10 cellular contexts compared by ENCODE assay signal in the genomic region with DNA sequence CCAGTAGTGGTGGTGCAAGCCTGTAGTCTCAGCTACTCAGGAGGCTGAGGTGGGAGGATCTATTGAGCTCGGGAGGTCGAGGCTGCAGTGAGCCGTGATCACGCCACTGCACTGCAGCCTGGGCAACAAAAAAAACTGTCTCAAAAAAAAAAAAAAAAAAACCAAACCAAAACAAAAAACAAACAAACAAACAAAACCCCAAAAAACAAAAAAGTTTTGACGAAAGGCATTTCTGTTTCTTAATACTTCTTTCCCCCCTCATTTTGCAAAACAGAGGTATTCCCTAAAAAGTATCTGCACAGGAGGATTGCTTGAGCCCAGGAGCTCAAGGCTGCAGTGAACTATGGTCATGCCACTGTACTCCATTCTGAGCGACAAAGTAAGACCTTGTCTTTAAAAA. TPM values are rescaled to one million over a fixed set of nuclear protein-coding genes. Genes with fewer than 3 reads are reported as not detected.
DNase-seq lines count a peak whose midpoint lies in the region; ATAC-seq and TF ChIP-seq lines count a peak whose summit lies in the region.
"Had no signal": no experiment of that assay in that cellular context is flagged by ENCODE, and none has a peak within 500 bp of the region (broad histone marks: within the 10 kb centered on the region; RNA-seq: fewer than 3 reads in every experiment).

No MANE protein-coding gene starts in this region.

- intact Hi-C loops in CD4-positive, alpha-beta memory T cell (cut with micrococcal nuclease), result no loop called here
- intact Hi-C loops in uterus (cut with DNase I; ENCODE audit: low total_unique reads), result no loop called here
- intact Hi-C loops in head of caudate nucleus (cut with DNase I), result no loop called here

- ATAC-seq in T-cell (replicated peaks in 1 of 4), result no peak
- ATAC-seq in central memory CD8-positive, alpha-beta T cell (replicated peaks; ENCODE audit: extremely low read depth, poor library complexity, severe bottlenecking), result no peak

- no peak for TF ChIP-seq POLR2A in uterus (IDR thresholded peaks at IDR 0.05)

- H3K4me1 Mint-ChIP-seq in CD4-positive, alpha-beta memory T cell, result peaks cover 55 to 85% (median 70%) of the 10 kb centered on the region in 4 donors
- peaks cover 68 to 74% (median 71%) of the 10 kb centered on the region in 3 donors for H3K4me1 Mint-ChIP-seq in T-cell
- peaks cover 66% of the 10 kb centered on the region for H3K4me1 Mint-ChIP-seq in central memory CD8-positive, alpha-beta T cell

- H3K4me2 ChIP-seq in BLaER1, result peak overlapping the region; percentile 44

- peak overlapping the region in 7 of 8 donors; percentile 34 to 79 (median 71) for H3K4me3 Mint-ChIP-seq in CD4-positive, alpha-beta memory T cell
- H3K4me3 Mint-ChIP-seq in T-cell, result peak overlapping the region in 1 of 3 donors; percentile 58
- peak overlapping the region; percentile 68 for H3K4me3 Mint-ChIP-seq in central memory CD8-positive, alpha-beta T cell

- H3K4me3 ChIP-seq in BLaER1, result no peak overlapping the region
- no peak overlapping the region for H3K4me3 ChIP-seq in CD4-positive, alpha-beta memory T cell (ENCODE audit: low read length in 2 of 2)
- no peak overlapping the region for H3K4me3 ChIP-seq in uterus

- peaks cover 51% of the 10 kb centered on the region for H3K36me3 ChIP-seq in BLaER1
- H3K36me3 ChIP-seq in CD4-positive, alpha-beta memory T cell (ENCODE audit: insufficient read depth, low read length), result no peaks in the 10 kb centered on the region
- no peaks in the 10 kb centered on the region for H3K36me3 ChIP-seq in uterus

- POLR2A ChIA-PET in CD4-positive, alpha-beta memory T cell (lab: Charles Lee; ENCODE audit: partially characterized antibody), result interaction anchor here (0.7 to 2.9 kb wide), 4 partner anchors 11 to 59 kb away, joined by 3 to 27 read pairs (median 15); partner anchors contain the start of genes C22orf39, CDC45, HIRA and MRPL40
- POLR2A ChIA-PET in T-cell (lab: Charles Lee), result interaction anchor here (0.7 to 0.9 kb wide), 2 partner anchors 24 to 271 kb away, joined by 3 to 5 read pairs; no protein-coding TSS in a partner anchor

- no peaks in the 10 kb centered on the region for H3K27me3 Mint-ChIP-seq in CD4-positive, alpha-beta memory T cell
- H3K27me3 Mint-ChIP-seq in T-cell, result no peaks in the 10 kb centered on the region
- H3K27me3 Mint-ChIP-seq in central memory CD8-positive, alpha-beta T cell, result no peaks in the 10 kb centered on the region

- peaks cover 20% of the 10 kb centered on the region for H3K4me1 ChIP-seq in BLaER1
- peaks cover 59% of the 10 kb centered on the region for H3K4me1 ChIP-seq in CD4-positive, alpha-beta memory T cell (ENCODE audit: insufficient read depth, low read length)
- H3K4me1 ChIP-seq in uterus, result peaks cover 0 to 4% of the 10 kb centered on the region in 2 donors

- H3K27ac Mint-ChIP-seq in CD4-positive, alpha-beta memory T cell, result peak overlapping the region; percentile 76 to 94 (median 92)
- H3K27ac Mint-ChIP-seq in T-cell, result peak overlapping the region; percentile 88 to 93
- peak overlapping the region; percentile 94 for H3K27ac Mint-ChIP-seq in central memory CD8-positive, alpha-beta T cell (ENCODE audit: low read depth)

- H4K20me1 ChIP-seq in BLaER1, result peaks cover 98% of the 10 kb centered on the region

- no peaks in the 10 kb centered on the region for H3K27me3 ChIP-seq in BLaER1
- H3K27me3 ChIP-seq in CD4-positive, alpha-beta memory T cell (ENCODE audit: insufficient read depth, low read length), result no peaks in the 10 kb centered on the region
- H3K27me3 ChIP-seq in uterus, result no peaks in the 10 kb centered on the region

- no peak for DNase-seq in CD4-positive, alpha-beta memory T cell
- DNase-seq in T-cell (no peak), HuH-7.5 (ENCODE audit: low spot score) (no peak), RPMI8226 (no peak), uterus (no peak), head of caudate nucleus (no peak)
- DNase-seq in central memory CD8-positive, alpha-beta T cell (ENCODE audit: low spot score in 2 of 2), result no peak
- DNase-seq: hippocampal formation, SHP77 treated with DMSO at 0.1 percent for 48 hours had no signal

- H3K27ac ChIP-seq in BLaER1 (no peak overlapping the region), uterus (no peak overlapping the region)
- peak overlapping the region; percentile 60 for H3K27ac ChIP-seq in CD4-positive, alpha-beta memory T cell (ENCODE audit: low read depth, low read length)

- no peak overlapping the region for H3K9ac ChIP-seq in BLaER1

- H3K9me3 ChIP-seq in BLaER1 (peaks cover 13% of the 10 kb centered on the region), uterus (no peaks in the 10 kb centered on the region)
- H3K9me3 ChIP-seq in CD4-positive, alpha-beta memory T cell (ENCODE audit: control insufficient read depth in 1 of 2, low read length in 2 of 2), result no peaks in the 10 kb centered on the region

- H3K9me3 Mint-ChIP-seq in CD4-positive, alpha-beta memory T cell, result no peaks in the 10 kb centered on the region
- H3K9me3 Mint-ChIP-seq in T-cell, result no peaks in the 10 kb centered on the region
- no peaks in the 10 kb centered on the region for H3K9me3 Mint-ChIP-seq in central memory CD8-positive, alpha-beta T cell

- no peak for TF ChIP-seq CTCF in uterus (IDR thresholded peaks at IDR 0.05)

- CTCF ChIA-PET in CD4-positive, alpha-beta memory T cell (lab: Charles Lee; ENCODE audit: partially characterized antibody), result no interaction called here
- CTCF ChIA-PET in T-cell (lab: Charles Lee), result no interaction called here

- H3K36me3 Mint-ChIP-seq in CD4-positive, alpha-beta memory T cell, result peaks cover 0 to 3% of the 10 kb centered on the region in 2 donors
- H3K36me3 Mint-ChIP-seq in T-cell, result peaks cover 4% of the 10 kb centered on the region
- peaks cover 14% of the 10 kb centered on the region for H3K36me3 Mint-ChIP-seq in central memory CD8-positive, alpha-beta T cell (ENCODE audit: insufficient read depth)

RNA-seq across cellular contexts. Expression of gene HIRA, which starts 11.2 kb away (rescaled TPM):
- 10 to 100 TPM; 27.3 to 30.8 TPM for total RNA-seq in CD4-positive, alpha-beta memory T cell
- 1 to 10 TPM; 1.4 to 7.9 TPM for polyA plus RNA-seq in CD4-positive, alpha-beta memory T cell
- total RNA-seq in T-cell (10 to 100 TPM; 24.4 to 31.4 (median 29.2) TPM), uterus (10 to 100 TPM in 2 of 4 donors, 1 to 10 TPM in 1, under 1 TPM in 1; 0.29 to 32.1 (median 11.7) TPM)

RNA-seq across cellular contexts. Expression of gene MRPL40, which starts 12.0 kb away (rescaled TPM):
- total RNA-seq in CD4-positive, alpha-beta memory T cell, result 10 to 100 TPM; 16.2 to 16.8 TPM
- polyA plus RNA-seq in CD4-positive, alpha-beta memory T cell, result 10 to 100 TPM; 56.1 to 79.3 TPM
- total RNA-seq in T-cell (10 to 100 TPM; 12.1 to 16.1 (median 12.3) TPM), uterus (10 to 100 TPM in 3 of 4 donors, 1 to 10 TPM in 1; 5.0 to 20.4 (median 12.3) TPM)

RNA-seq across cellular contexts. Expression of gene C22orf39, which starts 27.2 kb away (rescaled TPM):
- 10 to 100 TPM; 40.5 TPM for total RNA-seq in CD4-positive, alpha-beta memory T cell
- 10 to 100 TPM; 57.3 to 58.3 TPM for polyA plus RNA-seq in CD4-positive, alpha-beta memory T cell
- 10 to 100 TPM; 34.5 to 41.3 (median 40.9) TPM for total RNA-seq in T-cell
- total RNA-seq in uterus, result 100 to 1,000 TPM in 1 of 4 donors, 10 to 100 TPM in 3; 38.4 to 112 (median 47.8) TPM

RNA-seq across cellular contexts. Expression of gene UFD1, which starts 58.7 kb away (rescaled TPM):
- total RNA-seq in CD4-positive, alpha-beta memory T cell, result 10 to 100 TPM; 42.0 to 48.7 TPM
- 100 to 1,000 TPM in 1 of 2 donors, 10 to 100 TPM in 1; 81.3 to 126 TPM for polyA plus RNA-seq in CD4-positive, alpha-beta memory T cell
- total RNA-seq in T-cell (10 to 100 TPM; 52.9 to 85.1 (median 60.0) TPM), uterus (10 to 100 TPM; 30.5 to 55.0 (median 45.7) TPM)

RNA-seq across cellular contexts. Expression of gene CDC45, which starts 59.4 kb away (rescaled TPM):
- total RNA-seq in CD4-positive, alpha-beta memory T cell, result under 1 TPM; 0.53 to 0.64 TPM
- polyA plus RNA-seq in CD4-positive, alpha-beta memory T cell, result under 1 TPM in 1 of 2 donors, not detected in 1; 0.57 TPM
- 1 to 10 TPM in 4 of 5 donors, under 1 TPM in 1; 0.56 to 2.7 (median 2.2) TPM for total RNA-seq in T-cell
- total RNA-seq in uterus, result 10 to 100 TPM in 1 of 4 donors, not detected in 3; 11.7 TPM
